In the genomic region with DNA sequence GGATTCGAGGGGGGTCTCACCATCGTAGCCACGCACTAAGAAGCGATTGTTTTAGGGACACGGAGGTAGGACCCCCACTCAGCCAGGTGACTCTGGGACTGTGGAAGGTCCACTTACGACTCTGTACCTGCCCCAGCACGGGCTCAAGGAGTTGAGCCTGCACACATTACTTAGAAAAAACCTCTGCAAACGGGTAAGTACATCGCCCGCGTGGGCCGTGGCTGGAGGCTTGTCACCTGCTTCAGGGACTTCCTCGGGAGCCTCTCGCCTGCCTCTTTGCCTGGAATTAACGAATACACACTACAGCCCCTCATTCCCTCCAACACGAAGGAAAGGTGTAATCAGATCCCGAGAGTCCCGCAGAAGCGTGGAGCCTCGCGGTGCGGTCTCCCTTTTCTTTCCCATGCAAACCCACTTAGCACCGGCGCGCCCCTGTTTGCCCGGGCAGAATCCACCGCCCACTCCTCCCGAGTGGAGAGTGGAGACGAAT, we compare ENCODE assay signal across 8 cellular contexts. TPM values are rescaled to one million over a fixed set of nuclear protein-coding genes. Genes with fewer than 3 reads are reported as not detected.
DNase-seq lines count a peak whose midpoint lies in the region; ATAC-seq and TF ChIP-seq lines count a peak whose summit lies in the region.

No MANE protein-coding gene starts in this region.

- peak overlapping the region; percentile 69 for H3K4me3 ChIP-seq in colonic mucosa

- no peak overlapping the region for H3K27ac ChIP-seq in colonic mucosa

- no peaks in the 10 kb centered on the region for H3K36me3 Mint-ChIP-seq in naive thymus-derived CD8-positive, alpha-beta T cell

- H3K4me3 Mint-ChIP-seq in naive thymus-derived CD8-positive, alpha-beta T cell: peak overlapping the region; percentile 63 to 86 (median 82)

- H3K9me3 Mint-ChIP-seq in naive thymus-derived CD8-positive, alpha-beta T cell: no peaks in the 10 kb centered on the region

- TF ChIP-seq CTCF in colonic mucosa (IDR thresholded peaks at IDR 0.05): no peak

- peak in 1 of 2 donors; percentile 7 for ATAC-seq in naive thymus-derived CD8-positive, alpha-beta T cell
- ATAC-seq in GM18870 (IDR thresholded peaks at IDR 0.05; ENCODE audit: unreplicated experiment): no peak
- no peak for ATAC-seq in GM18519 (IDR thresholded peaks at IDR 0.05; ENCODE audit: low FRiP score, unreplicated experiment)

- H3K9ac ChIP-seq in colonic mucosa (ENCODE audit: low read depth in 2 of 2, low read length in 2 of 2): peak overlapping the region; percentile 46 to 79

- peaks cover 21 to 59% (median 46%) of the 10 kb centered on the region in 5 donors for H3K27me3 Mint-ChIP-seq in naive thymus-derived CD8-positive, alpha-beta T cell

- peaks cover 17% of the 10 kb centered on the region for H3K27me3 ChIP-seq in colonic mucosa

- H3K36me3 ChIP-seq in colonic mucosa: no peaks in the 10 kb centered on the region

- DNase-seq in DMS53 treated with DMSO at 0.1 percent for 48 hours (lab: John Stamatoyannopoulos, UW; ENCODE audit: unreplicated experiment) (peak; percentile 19), NCI-H69 (lab: John Stamatoyannopoulos, UW) (peak; percentile 52), colonic mucosa (no peak), COLO829 (ENCODE audit: low spot score) (no peak), AML-193 (lab: John Stamatoyannopoulos, UW) (no peak)
- DNase-seq in naive thymus-derived CD8-positive, alpha-beta T cell: peak in 2 of 10 donors; percentile 4 to 17

- peaks cover 7% of the 10 kb centered on the region for H3K4me1 ChIP-seq in colonic mucosa

- peak overlapping the region in 2 of 10 donors; percentile 28 to 38 for H3K27ac Mint-ChIP-seq in naive thymus-derived CD8-positive, alpha-beta T cell

- intact Hi-C loops in colonic mucosa (cut with DNase I): no loop called here

- POLR2A ChIA-PET in naive thymus-derived CD8-positive, alpha-beta T cell (lab: Charles Lee): no interaction called here

- H3K9me3 ChIP-seq in colonic mucosa: no peaks in the 10 kb centered on the region

- peaks cover 6 to 21% (median 19%) of the 10 kb centered on the region in 4 donors for H3K4me1 Mint-ChIP-seq in naive thymus-derived CD8-positive, alpha-beta T cell

RNA-seq across cellular contexts. Expression of gene PODXL, which starts 0.8 kb away (rescaled TPM):
- total RNA-seq in colonic mucosa: 10 to 100 TPM; 11.2 to 14.6 TPM
- total RNA-seq in naive thymus-derived CD8-positive, alpha-beta T cell: under 1 TPM; 0.27 to 0.57 TPM
- under 1 TPM; 0.08 to 0.10 (median 0.09) TPM for polyA plus RNA-seq in naive thymus-derived CD8-positive, alpha-beta T cell

Comparison
In these comparisons a context has a peak if more than half of its experiments do, and no peak if none do; other contexts are left out.
1. DNase-seq: peak in DMS53 treated with DMSO at 0.1 percent for 48 hours (single experiment) and NCI-H69 (single experiment); none in colonic mucosa (single experiment), COLO829 (single experiment) and AML-193 (0 of 2).
2. RNA of gene PODXL, which starts 0.8 kb away (total RNA-seq): 11.2 to 14.6 TPM in colonic mucosa; 0.27 to 0.57 TPM in naive thymus-derived CD8-positive, alpha-beta T cell; every median in the first group is over 4 times any median in the second.